Comparison of ENCODE assay signal across 8 cellular contexts in the genomic region with DNA sequence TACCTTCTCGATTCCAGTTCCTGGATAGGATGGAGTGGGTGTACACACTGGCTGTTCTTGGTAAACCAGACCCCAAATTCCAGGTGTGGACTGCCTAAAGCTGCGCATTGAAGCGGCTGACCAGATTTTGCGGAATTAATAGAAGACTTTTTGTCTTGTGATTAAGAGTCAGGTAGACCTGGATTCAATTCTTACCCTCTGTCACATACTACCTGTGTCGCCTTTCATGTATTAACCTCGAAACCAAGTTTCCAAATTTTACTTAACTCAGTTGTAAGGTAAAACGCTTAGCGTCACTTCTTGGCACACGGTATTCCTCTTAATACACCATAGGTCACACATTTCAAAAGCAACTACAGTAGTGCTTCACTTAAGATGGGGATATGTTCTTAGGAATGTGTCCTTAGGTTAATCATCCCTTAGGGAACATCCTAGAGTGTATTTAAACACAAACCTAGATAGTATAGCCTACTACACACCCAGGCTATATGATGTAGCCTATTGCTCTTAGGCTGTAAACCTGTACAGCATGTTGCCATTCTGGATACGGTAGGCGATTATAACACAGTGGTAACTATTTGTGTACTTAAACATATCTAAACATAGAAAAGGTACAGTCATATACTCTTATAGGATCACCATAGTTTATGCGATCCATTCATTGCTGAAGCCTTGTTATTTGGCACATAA. TPM values are rescaled to one million over a fixed set of nuclear protein-coding genes. Genes with fewer than 3 reads are reported as not detected.
DNase-seq lines count a peak whose midpoint lies in the region; ATAC-seq and TF ChIP-seq lines count a peak whose summit lies in the region.

No MANE protein-coding gene starts in this region.

- H3K4me1 ChIP-seq in mesodermal cell (ENCODE audit: control insufficient read depth, insufficient read depth, low read length, poor library complexity, severe bottlenecking), result no peaks in the 10 kb centered on the region

- H3K4me1 Mint-ChIP-seq in stimulated activated naive CD8-positive, alpha-beta T cell treated with anti-CD3 and anti-CD28 coated beads, Interleukin-15, Interleukin-2, amounts not matched to agents 100 ng/mL and 50 ng/mL, for 24 hours (ENCODE audit: low read depth), result peaks cover 43% of the 10 kb centered on the region

- WGBS in mesodermal cell (ENCODE audit: insufficient coverage in 2 of 2), 2 experiments, result 64 to 66% methylated on average over 3 to 4 of the region's 12 CpGs

- no peak for DNase-seq in stimulated activated naive CD8-positive, alpha-beta T cell treated with anti-CD3 and anti-CD28 coated beads, Interleukin-15, Interleukin-2, amounts not matched to agents 100 U/mL and 50 U/mL, for 24 hours
- DNase-seq in brain microvascular endothelial cell (no peak), NOMO-1 treated with DMSO at 0.1 percent for 48 hours (lab: John Stamatoyannopoulos, UW; ENCODE audit: unreplicated experiment) (no peak), DMS79 (lab: John Stamatoyannopoulos, UW) (no peak)

- H3K9me3 ChIP-seq in mesodermal cell (ENCODE audit: control insufficient read depth, low read length), result no peaks in the 10 kb centered on the region

- H3K4me3 ChIP-seq in brain microvascular endothelial cell (ENCODE audit: low read depth, low read length) (peak overlapping the region; percentile 98), mesodermal cell (ENCODE audit: extremely low read depth, insufficient read depth, low read length, poor library complexity, severe bottlenecking) (peak overlapping the region; percentile 89)

- peaks cover 2% of the 10 kb centered on the region for H3K36me3 ChIP-seq in brain microvascular endothelial cell (replicated peaks)
- H3K36me3 ChIP-seq in mesodermal cell (ENCODE audit: control insufficient read depth, insufficient read depth, low read length), result peaks cover 22% of the 10 kb centered on the region

- H3K27ac ChIP-seq in brain microvascular endothelial cell (peak overlapping the region; percentile 92), mesodermal cell (ENCODE audit: low read depth, low read length, severe bottlenecking) (peak overlapping the region; percentile 86)

- H3K9me3 Mint-ChIP-seq in stimulated activated naive CD8-positive, alpha-beta T cell treated with anti-CD3 and anti-CD28 coated beads, Interleukin-15, Interleukin-2, amounts not matched to agents 100 ng/mL and 50 ng/mL, for 24 hours, result no peaks in the 10 kb centered on the region

- no peaks in the 10 kb centered on the region for H3K27me3 ChIP-seq in brain microvascular endothelial cell (replicated peaks)

- no peak for TF ChIP-seq CTCF in brain microvascular endothelial cell (IDR thresholded peaks at IDR 0.05; ENCODE audit: low read depth, low read length, missing control alignments)

- peaks cover 10% of the 10 kb centered on the region for H3K27me3 Mint-ChIP-seq in stimulated activated naive CD8-positive, alpha-beta T cell treated with anti-CD3 and anti-CD28 coated beads, Interleukin-15, Interleukin-2, amounts not matched to agents 100 ng/mL and 50 ng/mL, for 24 hours

- H3K36me3 Mint-ChIP-seq in stimulated activated naive CD8-positive, alpha-beta T cell treated with anti-CD3 and anti-CD28 coated beads, Interleukin-15, Interleukin-2, amounts not matched to agents 100 ng/mL and 50 ng/mL, for 24 hours (ENCODE audit: low read depth), result peaks cover 13% of the 10 kb centered on the region

- in situ Hi-C loops in brain microvascular endothelial cell (cut with HindIII; ENCODE audit: low pct_ligation_motif_present, low sequenced_read_pairs), result no loop called here

- peak overlapping the region; percentile 98 for H3K4me3 Mint-ChIP-seq in stimulated activated naive CD8-positive, alpha-beta T cell treated with anti-CD3 and anti-CD28 coated beads, Interleukin-15, Interleukin-2, amounts not matched to agents 100 ng/mL and 50 ng/mL, for 24 hours

- H3K27ac Mint-ChIP-seq in stimulated activated naive CD8-positive, alpha-beta T cell treated with anti-CD3 and anti-CD28 coated beads, Interleukin-15, Interleukin-2, amounts not matched to agents 100 ng/mL and 50 ng/mL, for 24 hours, result peak overlapping the region; percentile 99

- ATAC-seq in stimulated activated naive CD8-positive, alpha-beta T cell treated with anti-CD3 and anti-CD28 coated beads, Interleukin-15, Interleukin-2, amounts not matched to agents 100 U/mL and 50 U/mL, for 24 hours, result no peak
- ATAC-seq in GM21528 (IDR thresholded peaks at IDR 0.05; ENCODE audit: low FRiP score, unreplicated experiment) (no peak), HG02610 (IDR thresholded peaks at IDR 0.05; ENCODE audit: unreplicated experiment) (no peak)

RNA-seq across cellular contexts. Expression of gene GOPC, which starts 0.7 kb away (rescaled TPM):
- 28.1 TPM for polyA plus RNA-seq in mesodermal cell (2013, experiment 1 of 2)
- 29.4 TPM for polyA plus RNA-seq in mesodermal cell (2013, experiment 2 of 2)
